ENCODE assay signal across 8 cellular contexts in genomic region chr2:190882327-190882766, GRCh38. TPM values are rescaled to one million over a fixed set of nuclear protein-coding genes. Genes with fewer than 3 reads are reported as not detected.
DNase-seq lines count a peak whose midpoint lies in the region; ATAC-seq and TF ChIP-seq lines count a peak whose summit lies in the region.

No MANE protein-coding gene starts in this region.

- no peak for DNase-seq in activated CD4-positive, alpha-beta T cell treated with anti-CD3 and anti-CD28 coated beads for 36 hours
- DNase-seq in activated CD4-positive, alpha-beta T cell treated with anti-CD3 and anti-CD28 coated beads for 4 hours: no peak
- DNase-seq in LNCaP clone FGC (ENCODE audit: low read depth): no peak
- DNase-seq in chondrocyte (ENCODE audit: low spot score): no peak
- DNase-seq in naive thymus-derived CD8-positive, alpha-beta T cell: no peak
- DNase-seq in dermis blood vessel endothelial cell: no peak
- DNase-seq in activated effector memory CD4-positive, alpha-beta T cell treated with Interleukin-2 at 50 U/mL for 16 hours: no peak
- DNase-seq in DMS79 treated with DMSO at 0.1 percent for 48 hours (lab: John Stamatoyannopoulos, UW): no peak

- H3K4me3 Mint-ChIP-seq in activated CD4-positive, alpha-beta T cell treated with anti-CD3 and anti-CD28 coated beads for 36 hours: peak overlapping the region; percentile 79
- peak overlapping the region; percentile 93 for H3K4me3 Mint-ChIP-seq in chondrocyte (ENCODE audit: unreplicated experiment)
- H3K4me3 Mint-ChIP-seq in naive thymus-derived CD8-positive, alpha-beta T cell: peak overlapping the region; percentile 92 to 100 (median 98)

- peaks cover 35% of the 10 kb centered on the region for H3K4me1 Mint-ChIP-seq in activated CD4-positive, alpha-beta T cell treated with anti-CD3 and anti-CD28 coated beads for 36 hours
- peaks cover 36% of the 10 kb centered on the region for H3K4me1 Mint-ChIP-seq in chondrocyte (ENCODE audit: low read depth)
- H3K4me1 Mint-ChIP-seq in naive thymus-derived CD8-positive, alpha-beta T cell: peaks cover 18 to 67% (median 51%) of the 10 kb centered on the region in 4 donors

- peak; percentile 2 for ATAC-seq in activated CD4-positive, alpha-beta T cell treated with anti-CD3 and anti-CD28 coated beads for 36 hours
- no peak for ATAC-seq in naive thymus-derived CD8-positive, alpha-beta T cell

- TF ChIP-seq CTCF in LNCaP clone FGC (IDR thresholded peaks at IDR 0.05; ENCODE audit: control insufficient read depth, extremely low read depth, insufficient read depth): no peak
- no peak for TF ChIP-seq CTCF in chondrocyte (IDR thresholded peaks at IDR 0.05)

- POLR2A ChIA-PET in activated CD4-positive, alpha-beta T cell treated with anti-CD3 and anti-CD28 coated beads for 36 hours (lab: Charles Lee): interaction anchor here (0.6 to 2.9 kb wide), 10 partner anchors 10 to 795 kb away, joined by 3 to 26 read pairs (median 4); partner anchors contain the start of gene NABP1
- POLR2A ChIA-PET in naive thymus-derived CD8-positive, alpha-beta T cell (lab: Charles Lee): interaction anchor here (0.7 to 4.6 kb wide), 22 partner anchors 8 to 475 kb away, joined by 3 to 33 read pairs (median 6); partner anchors contain the start of genes MFSD6, STAT1 and STAT4

- H3K27ac Mint-ChIP-seq in activated CD4-positive, alpha-beta T cell treated with anti-CD3 and anti-CD28 coated beads for 36 hours: peak overlapping the region; percentile 93
- peak overlapping the region; percentile 97 for H3K27ac Mint-ChIP-seq in chondrocyte (ENCODE audit: unreplicated experiment)
- H3K27ac Mint-ChIP-seq in naive thymus-derived CD8-positive, alpha-beta T cell: peak overlapping the region; percentile 95 to 100 (median 97)

- H3K4me3 ChIP-seq in LNCaP clone FGC (ENCODE audit: low read depth, low read length): peak overlapping the region; percentile 75

- no peaks in the 10 kb centered on the region for H3K9me3 Mint-ChIP-seq in activated CD4-positive, alpha-beta T cell treated with anti-CD3 and anti-CD28 coated beads for 36 hours (ENCODE audit: low read depth)
- no peaks in the 10 kb centered on the region for H3K9me3 Mint-ChIP-seq in chondrocyte (ENCODE audit: low read depth)
- H3K9me3 Mint-ChIP-seq in naive thymus-derived CD8-positive, alpha-beta T cell: no peaks in the 10 kb centered on the region

- intact Hi-C loops in activated CD4-positive, alpha-beta T cell treated with anti-CD3 and anti-CD28 coated beads for 36 hours (cut with DNase I, micrococcal nuclease): loop anchor here (1.0 to 5.0 kb wide), 15 partner anchors 20 to 1120 kb away; partner anchors contain the start of genes NEMP2 (in 2 of the 2), MFSD6 (in 1 of the 2), NABP1 (in 1 of the 2) and OSGEPL1 (in 1 of the 2)

- H3K36me3 Mint-ChIP-seq in activated CD4-positive, alpha-beta T cell treated with anti-CD3 and anti-CD28 coated beads for 36 hours (ENCODE audit: low read depth): peaks cover 38% of the 10 kb centered on the region
- peaks cover 11% of the 10 kb centered on the region for H3K36me3 Mint-ChIP-seq in chondrocyte (ENCODE audit: low read depth)
- peaks cover 0 to 19% (median 0%) of the 10 kb centered on the region in 3 donors for H3K36me3 Mint-ChIP-seq in naive thymus-derived CD8-positive, alpha-beta T cell

- no peaks in the 10 kb centered on the region for H3K27me3 Mint-ChIP-seq in activated CD4-positive, alpha-beta T cell treated with anti-CD3 and anti-CD28 coated beads for 36 hours
- H3K27me3 Mint-ChIP-seq in chondrocyte (ENCODE audit: low read depth): no peaks in the 10 kb centered on the region
- no peaks in the 10 kb centered on the region for H3K27me3 Mint-ChIP-seq in naive thymus-derived CD8-positive, alpha-beta T cell

- CTCF ChIA-PET in activated CD4-positive, alpha-beta T cell treated with anti-CD3 and anti-CD28 coated beads for 36 hours (lab: Charles Lee): interaction anchor here (0.9 to 2.8 kb wide), 8 partner anchors 11 to 147 kb away, joined by 3 to 13 read pairs (median 4); no protein-coding TSS in a partner anchor

RNA-seq across cellular contexts. Expression of gene GLS, which starts 1.7 kb away (rescaled TPM):
- total RNA-seq in activated CD4-positive, alpha-beta T cell treated with anti-CD3 and anti-CD28 coated beads for 36 hours: 100 to 1,000 TPM; 136 to 242 TPM
- 234 to 330 TPM (median 245 TPM) in 3 replicates for total RNA-seq in chondrocyte
- 100 to 1,000 TPM; 206 to 214 TPM for total RNA-seq in naive thymus-derived CD8-positive, alpha-beta T cell
- 10 to 100 TPM; 30.0 to 55.9 (median 40.8) TPM for polyA plus RNA-seq in naive thymus-derived CD8-positive, alpha-beta T cell
- total RNA-seq in dermis blood vessel endothelial cell: 250 and 284 TPM in 2 replicates
